In the genomic region with DNA sequence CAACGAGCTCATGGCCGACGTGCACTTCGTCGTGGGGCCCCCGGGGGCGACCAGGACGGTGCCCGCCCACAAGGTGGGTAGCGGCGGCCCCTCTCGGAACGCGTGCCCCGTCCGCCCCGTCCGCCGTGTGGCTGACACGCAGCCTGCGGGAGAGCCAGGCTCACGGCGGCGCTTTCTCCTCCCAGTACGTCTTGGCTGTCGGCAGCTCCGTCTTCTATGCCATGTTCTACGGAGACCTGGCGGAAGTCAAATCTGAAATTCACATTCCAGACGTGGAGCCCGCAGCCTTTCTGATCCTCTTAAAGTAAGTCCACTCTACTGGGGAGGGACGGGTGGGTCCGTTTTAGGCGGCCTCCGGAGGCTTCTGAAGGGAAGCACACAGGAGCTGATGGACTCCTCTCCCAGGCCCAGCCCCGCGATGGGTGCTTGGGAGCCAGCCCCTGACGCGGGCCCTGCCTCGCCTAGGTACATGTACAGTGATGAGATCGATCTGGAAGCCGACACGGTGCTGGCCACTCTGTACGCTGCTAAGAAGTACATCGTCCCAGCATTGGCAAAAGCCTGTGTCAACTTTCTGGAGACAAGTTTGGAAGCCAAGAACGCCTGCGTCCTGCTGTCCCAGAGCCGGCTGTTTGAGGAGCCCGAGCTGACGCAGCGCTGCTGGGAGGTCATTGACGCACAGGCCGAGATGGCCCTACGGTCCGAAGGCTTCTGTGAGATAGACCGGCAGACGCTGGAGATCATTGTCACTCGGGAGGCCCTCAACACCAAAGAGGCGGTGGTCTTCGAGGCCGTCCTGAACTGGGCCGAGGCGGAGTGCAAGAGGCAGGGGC, we compare ENCODE assay signal across 1 cellular context.
TF ChIP-seq lines count a peak whose summit lies in the region.

No MANE protein-coding gene starts in this region.

TF ChIP-seq in GM12878, 131 proteins besides CTCF, POLR2A, EP300 and RAD21 (continued from another document):
- no peak for TF ChIP-seq NRF1 (conservative IDR thresholded peaks at IDR 0.05; ENCODE audit: low read depth, low read length)
- no peak for TF ChIP-seq HSF1 (IDR thresholded peaks at IDR 0.05; ENCODE audit: low read depth, low read length)
- TF ChIP-seq SPI1 (IDR thresholded peaks at IDR 0.05; ENCODE audit: borderline replicate concordance, insufficient read depth, low read depth, low read length), result no peak
- no peak for TF ChIP-seq POLR2AphosphoS2 (IDR thresholded peaks at IDR 0.05; ENCODE audit: low read depth, low read length)
- TF ChIP-seq, protein P1, sequence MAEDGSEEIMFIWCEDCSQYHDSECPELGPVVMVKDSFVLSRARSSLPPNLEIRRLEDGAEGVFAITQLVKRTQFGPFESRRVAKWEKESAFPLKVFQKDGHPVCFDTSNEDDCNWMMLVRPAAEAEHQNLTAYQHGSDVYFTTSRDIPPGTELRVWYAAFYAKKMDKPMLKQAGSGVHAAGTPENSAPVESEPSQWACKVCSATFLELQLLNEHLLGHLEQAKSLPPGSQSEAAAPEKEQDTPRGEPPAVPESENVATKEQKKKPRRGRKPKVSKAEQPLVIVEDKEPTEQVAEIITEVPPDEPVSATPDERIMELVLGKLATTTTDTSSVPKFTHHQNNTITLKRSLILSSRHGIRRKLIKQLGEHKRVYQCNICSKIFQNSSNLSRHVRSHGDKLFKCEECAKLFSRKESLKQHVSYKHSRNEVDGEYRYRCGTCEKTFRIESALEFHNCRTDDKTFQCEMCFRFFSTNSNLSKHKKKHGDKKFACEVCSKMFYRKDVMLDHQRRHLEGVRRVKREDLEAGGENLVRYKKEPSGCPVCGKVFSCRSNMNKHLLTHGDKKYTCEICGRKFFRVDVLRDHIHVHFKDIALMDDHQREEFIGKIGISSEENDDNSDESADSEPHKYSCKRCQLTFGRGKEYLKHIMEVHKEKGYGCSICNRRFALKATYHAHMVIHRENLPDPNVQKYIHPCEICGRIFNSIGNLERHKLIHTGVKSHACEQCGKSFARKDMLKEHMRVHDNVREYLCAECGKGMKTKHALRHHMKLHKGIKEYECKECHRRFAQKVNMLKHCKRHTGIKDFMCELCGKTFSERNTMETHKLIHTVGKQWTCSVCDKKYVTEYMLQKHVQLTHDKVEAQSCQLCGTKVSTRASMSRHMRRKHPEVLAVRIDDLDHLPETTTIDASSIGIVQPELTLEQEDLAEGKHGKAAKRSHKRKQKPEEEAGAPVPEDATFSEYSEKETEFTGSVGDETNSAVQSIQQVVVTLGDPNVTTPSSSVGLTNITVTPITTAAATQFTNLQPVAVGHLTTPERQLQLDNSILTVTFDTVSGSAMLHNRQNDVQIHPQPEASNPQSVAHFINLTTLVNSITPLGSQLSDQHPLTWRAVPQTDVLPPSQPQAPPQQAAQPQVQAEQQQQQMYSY (CRISPR knock-in tag; IDR thresholded peaks at IDR 0.05), result no peak
- no peak for TF ChIP-seq TCF3 (IDR thresholded peaks at IDR 0.05; ENCODE audit: borderline replicate concordance, insufficient read depth, low read depth, low read length)
- no peak for TF ChIP-seq MYC (IDR thresholded peaks at IDR 0.05; ENCODE audit: insufficient read depth, insufficient read length, insufficient replicate concordance, low read length, severe bottlenecking)
- no peak for TF ChIP-seq CREB1 (IDR thresholded peaks at IDR 0.05; ENCODE audit: low read depth)
- no peak for TF ChIP-seq EZH2 (IDR thresholded peaks at IDR 0.05; ENCODE audit: borderline replicate concordance, control insufficient read depth, low read depth, low read length)
- TF ChIP-seq ZZZ3 (IDR thresholded peaks at IDR 0.05; ENCODE audit: control insufficient read depth, insufficient read length, low read depth), result no peak
- no peak for TF ChIP-seq HDGF (IDR thresholded peaks at IDR 0.05)
- TF ChIP-seq NR2C2 (IDR thresholded peaks at IDR 0.05; ENCODE audit: borderline replicate concordance, control insufficient read depth, insufficient read length, low read depth), result no peak
- TF ChIP-seq ZBTB33 (IDR thresholded peaks at IDR 0.05), result no peak
- TF ChIP-seq RELA (IDR thresholded peaks at IDR 0.05; ENCODE audit: borderline replicate concordance, partially characterized antibody), result no peak
- TF ChIP-seq CEBPB (IDR thresholded peaks at IDR 0.05; ENCODE audit: borderline replicate concordance in 1 of 2, low read depth in 2 of 2, low read length in 2 of 2), result no peak
- TF ChIP-seq ZNF217 (IDR thresholded peaks at IDR 0.05), result no peak
